ENCODE assay signal across 8 cellular contexts in the genomic region with DNA sequence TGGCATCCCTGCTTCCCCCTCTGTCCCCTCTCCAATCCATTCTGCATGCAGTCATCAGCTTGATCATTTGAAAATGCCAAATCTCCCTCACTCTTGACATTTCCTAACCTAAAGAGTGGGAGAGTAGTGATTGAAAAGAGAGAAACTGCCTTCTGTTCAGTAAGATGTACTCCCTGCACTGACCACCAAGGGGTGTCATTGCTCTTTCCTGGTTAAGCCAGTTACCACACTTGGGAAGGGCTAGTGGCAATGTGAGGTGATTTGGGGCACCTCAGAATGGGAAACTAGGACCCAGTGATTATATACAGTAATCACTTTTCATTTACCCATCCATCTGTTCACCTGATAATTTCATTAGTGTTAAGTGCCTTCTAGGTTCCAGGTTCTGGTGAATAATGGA. TPM values are rescaled to one million over a fixed set of nuclear protein-coding genes. Genes with fewer than 3 reads are reported as not detected.
A peak's percentile ranks its signal among the peaks of the same experiment; 100 is the strongest.
DNase-seq lines count a peak whose midpoint lies in the region; ATAC-seq and TF ChIP-seq lines count a peak whose summit lies in the region.

No MANE protein-coding gene starts in this region.

- TF ChIP-seq CTCF in natural killer cell (IDR thresholded peaks at IDR 0.05) (peak; percentile 38), gastroesophageal sphincter (IDR thresholded peaks at IDR 0.05) (peak in 3 of 4 experiments; percentile 62 to 63 (median 63)), lower leg skin (IDR thresholded peaks at IDR 0.05) (peak in 1 of 3 donors; percentile 21)

- H3K27me3 ChIP-seq in gastroesophageal sphincter = no peaks in the 10 kb centered on the region

- no peak for TF ChIP-seq POLR2A in gastroesophageal sphincter (IDR thresholded peaks at IDR 0.05)
- no peak for TF ChIP-seq POLR2A in lower leg skin (IDR thresholded peaks at IDR 0.05)

- no peaks in the 10 kb centered on the region for H3K4me1 ChIP-seq in gastroesophageal sphincter

- peaks cover 16% of the 10 kb centered on the region for H3K36me3 Mint-ChIP-seq in natural killer cell
- peaks cover 24% of the 10 kb centered on the region for H3K36me3 Mint-ChIP-seq in natural killer cell treated with Interleukin-12 subunit alpha and Interleukin-12 subunit beta and Interleukin-15 and Interleukin-18, amount 100 ng/mL, for 72 hours
- peaks cover 55% of the 10 kb centered on the region for H3K36me3 Mint-ChIP-seq in activated CD4-positive, alpha-beta T cell treated with anti-CD3 and anti-CD28 coated beads, Interleukin-2, amount 10 ng/mL, durations not matched to agents 7 days and 5 days (ENCODE audit: low read depth)

- POLR2A ChIA-PET in activated CD4-positive, alpha-beta T cell treated with anti-CD3 and anti-CD28 coated beads, Interleukin-2, amount 10 ng/mL, durations not matched to agents 7 days and 5 days (lab: Charles Lee) = interaction anchor here (1.5 kb wide), 1 partner anchor 11 kb away, joined by 4 read pairs; a partner anchor contains a TSS

- H3K4me3 Mint-ChIP-seq in natural killer cell = no peak overlapping the region
- H3K4me3 Mint-ChIP-seq in natural killer cell treated with Interleukin-12 subunit alpha and Interleukin-12 subunit beta and Interleukin-15 and Interleukin-18, amount 100 ng/mL, for 72 hours = no peak overlapping the region
- H3K4me3 Mint-ChIP-seq in activated CD4-positive, alpha-beta T cell treated with anti-CD3 and anti-CD28 coated beads, Interleukin-2, amount 10 ng/mL, durations not matched to agents 7 days and 5 days = no peak overlapping the region

- no peak overlapping the region for H3K27ac ChIP-seq in gastroesophageal sphincter

- CTCF ChIA-PET in activated CD4-positive, alpha-beta T cell treated with anti-CD3 and anti-CD28 coated beads, Interleukin-2, amount 10 ng/mL, durations not matched to agents 7 days and 5 days (lab: Charles Lee) = interaction anchor here (0.6 to 3.6 kb wide), 11 partner anchors 9 to 645 kb away, joined by 3 to 21 read pairs (median 3); a partner anchor contains a TSS

- no peaks in the 10 kb centered on the region for H3K27me3 Mint-ChIP-seq in natural killer cell (ENCODE audit: low read depth in 2 of 2)
- no peaks in the 10 kb centered on the region for H3K27me3 Mint-ChIP-seq in natural killer cell treated with Interleukin-12 subunit alpha and Interleukin-12 subunit beta and Interleukin-15 and Interleukin-18, amount 100 ng/mL, for 72 hours
- no peaks in the 10 kb centered on the region for H3K27me3 Mint-ChIP-seq in activated CD4-positive, alpha-beta T cell treated with anti-CD3 and anti-CD28 coated beads, Interleukin-2, amount 10 ng/mL, durations not matched to agents 7 days and 5 days

- peak overlapping the region in 1 of 2 donors; percentile 35 for H3K27ac Mint-ChIP-seq in natural killer cell
- H3K27ac Mint-ChIP-seq in natural killer cell treated with Interleukin-12 subunit alpha and Interleukin-12 subunit beta and Interleukin-15 and Interleukin-18, amount 100 ng/mL, for 72 hours = no peak overlapping the region
- no peak overlapping the region for H3K27ac Mint-ChIP-seq in activated CD4-positive, alpha-beta T cell treated with anti-CD3 and anti-CD28 coated beads, Interleukin-2, amount 10 ng/mL, durations not matched to agents 7 days and 5 days

- H3K4me3 ChIP-seq in gastroesophageal sphincter (no peak overlapping the region), lower leg skin (ENCODE audit: low read depth, poor library complexity, severe bottlenecking) (no peak overlapping the region)

- no peaks in the 10 kb centered on the region for H3K9me3 Mint-ChIP-seq in natural killer cell
- H3K9me3 Mint-ChIP-seq in natural killer cell treated with Interleukin-12 subunit alpha and Interleukin-12 subunit beta and Interleukin-15 and Interleukin-18, amount 100 ng/mL, for 72 hours = no peaks in the 10 kb centered on the region
- H3K9me3 Mint-ChIP-seq in activated CD4-positive, alpha-beta T cell treated with anti-CD3 and anti-CD28 coated beads, Interleukin-2, amount 10 ng/mL, durations not matched to agents 7 days and 5 days = no peaks in the 10 kb centered on the region

- intact Hi-C loops in natural killer cell (cut with micrococcal nuclease) (loop anchor here (2.0 to 10.0 kb wide), 2 partner anchors 137 to 295 kb away; no protein-coding TSS in a partner anchor), sciatic nerve (cut with DNase I) (no loop called here), lower leg skin (cut with DNase I; ENCODE audit: low total_unique reads) (loop anchor here (10.0 kb wide), 1 partner anchor 297 kb away; no protein-coding TSS in a partner anchor)

- H3K4me1 Mint-ChIP-seq in natural killer cell = peaks cover 11 to 12% of the 10 kb centered on the region in 2 donors
- peaks cover 10 to 12% of the 10 kb centered on the region in 2 donors for H3K4me1 Mint-ChIP-seq in natural killer cell treated with Interleukin-12 subunit alpha and Interleukin-12 subunit beta and Interleukin-15 and Interleukin-18, amount 100 ng/mL, for 72 hours (ENCODE audit: low read depth in 2 of 2)
- peaks cover 23% of the 10 kb centered on the region for H3K4me1 Mint-ChIP-seq in activated CD4-positive, alpha-beta T cell treated with anti-CD3 and anti-CD28 coated beads, Interleukin-2, amount 10 ng/mL, durations not matched to agents 7 days and 5 days

- DNase-seq in natural killer cell = no peak
- DNase-seq in natural killer cell treated with Interleukin-12 subunit alpha and Interleukin-12 subunit beta and Interleukin-15 and Interleukin-18, amount 100 ng/mL, for 72 hours (ENCODE audit: low spot score) = no peak
- DNase-seq in NCI-H128 (lab: John Stamatoyannopoulos, UW; ENCODE audit: unreplicated experiment) = peak; percentile 45
- DNase-seq in activated CD4-positive, alpha-beta T cell treated with anti-CD3 and anti-CD28 coated beads, Interleukin-2, amount 10 ng/mL, durations not matched to agents 7 days and 5 days = peak; percentile 40
- no peak for DNase-seq in sciatic nerve (ENCODE audit: low spot score)
- DNase-seq in lower leg skin (ENCODE audit: low spot score in 2 of 2) = no peak
- DNase-seq in mesenteric fat pad (ENCODE audit: low spot score) = no peak

- H3K9me3 ChIP-seq in gastroesophageal sphincter = no peaks in the 10 kb centered on the region

- no peak for TF ChIP-seq EP300 in gastroesophageal sphincter (IDR thresholded peaks at IDR 0.05)

- peaks cover 2 to 97% of the 10 kb centered on the region in 2 donors for H3K36me3 ChIP-seq in gastroesophageal sphincter

- ATAC-seq in natural killer cell (peak in 2 of 3 donors; percentile 61 to 69), gastroesophageal sphincter (peak; percentile 73), sciatic nerve (peak; percentile 82)
- ATAC-seq in natural killer cell treated with Interleukin-12 subunit alpha and Interleukin-12 subunit beta and Interleukin-15 and Interleukin-18, amount 100 ng/mL, for 72 hours = no peak

RNA-seq across cellular contexts. Expression of a gene that starts 6.9 kb away (rescaled TPM):
- 1 to 10 TPM in 1 of 3 donors, under 1 TPM in 2; 0.18 to 1.4 (median 0.33) TPM for total RNA-seq in natural killer cell
- 1 to 10 TPM in 1 of 2 donors, under 1 TPM in 1; 0.55 to 1.9 TPM for total RNA-seq in natural killer cell treated with Interleukin-12 subunit alpha and Interleukin-12 subunit beta and Interleukin-15 and Interleukin-18, amount 100 ng/mL, for 72 hours
- total RNA-seq in activated CD4-positive, alpha-beta T cell treated with anti-CD3 and anti-CD28 coated beads, Interleukin-2, amount 10 ng/mL, durations not matched to agents 7 days and 5 days = under 1 TPM; 0.21 to 0.25 TPM
- total RNA-seq in gastroesophageal sphincter = under 1 TPM in 1 of 4 donors, not detected in 3; 0.12 TPM
- total RNA-seq in sciatic nerve = 0.31 TPM
- total RNA-seq in lower leg skin = under 1 TPM in 3 of 4 donors, not detected in 1; 0.08 to 0.22 (median 0.13) TPM
- not detected for total RNA-seq in mesenteric fat pad

RNA-seq across cellular contexts. Expression of a gene that starts 10.8 kb away (rescaled TPM):
- total RNA-seq in natural killer cell (10 to 100 TPM; 10.1 to 17.1 (median 12.7) TPM), gastroesophageal sphincter (1 to 10 TPM; 4.0 to 8.8 (median 8.0) TPM), sciatic nerve (10.8 TPM), lower leg skin (1 to 10 TPM; 2.5 to 6.7 (median 3.6) TPM), mesenteric fat pad (4.3 TPM)
- total RNA-seq in natural killer cell treated with Interleukin-12 subunit alpha and Interleukin-12 subunit beta and Interleukin-15 and Interleukin-18, amount 100 ng/mL, for 72 hours = 1 to 10 TPM; 8.7 to 9.5 TPM
- 1 to 10 TPM; 7.0 to 9.4 TPM for total RNA-seq in activated CD4-positive, alpha-beta T cell treated with anti-CD3 and anti-CD28 coated beads, Interleukin-2, amount 10 ng/mL, durations not matched to agents 7 days and 5 days

RNA-seq across cellular contexts. Expression of a gene that starts 11.0 kb away (rescaled TPM):
- total RNA-seq in natural killer cell = 10 to 100 TPM; 29.6 to 40.4 (median 37.9) TPM
- total RNA-seq in natural killer cell treated with Interleukin-12 subunit alpha and Interleukin-12 subunit beta and Interleukin-15 and Interleukin-18, amount 100 ng/mL, for 72 hours = 10 to 100 TPM; 35.7 to 52.3 TPM
- 10 to 100 TPM; 39.7 to 41.5 TPM for total RNA-seq in activated CD4-positive, alpha-beta T cell treated with anti-CD3 and anti-CD28 coated beads, Interleukin-2, amount 10 ng/mL, durations not matched to agents 7 days and 5 days
- 10 to 100 TPM; 21.7 to 27.4 (median 23.0) TPM for total RNA-seq in gastroesophageal sphincter
- 45.6 TPM for total RNA-seq in sciatic nerve
- 10 to 100 TPM in 3 of 4 donors, 1 to 10 TPM in 1; 9.4 to 26.8 (median 13.5) TPM for total RNA-seq in lower leg skin
- 29.5 TPM for total RNA-seq in mesenteric fat pad

RNA-seq across cellular contexts. Expression of a gene that starts 37.8 kb away (rescaled TPM):
- total RNA-seq in natural killer cell = not detected
- not detected for total RNA-seq in natural killer cell treated with Interleukin-12 subunit alpha and Interleukin-12 subunit beta and Interleukin-15 and Interleukin-18, amount 100 ng/mL, for 72 hours
- total RNA-seq in activated CD4-positive, alpha-beta T cell treated with anti-CD3 and anti-CD28 coated beads, Interleukin-2, amount 10 ng/mL, durations not matched to agents 7 days and 5 days = not detected
- 1 to 10 TPM in 1 of 4 donors, not detected in 3; 1.5 TPM for total RNA-seq in gastroesophageal sphincter
- total RNA-seq in sciatic nerve = 243 TPM
- total RNA-seq in lower leg skin = 1 to 10 TPM in 1 of 4 donors, under 1 TPM in 3; 0.12 to 1.2 (median 0.18) TPM
- not detected for total RNA-seq in mesenteric fat pad

RNA-seq across cellular contexts. Expression of a gene that starts 39.1 kb away (rescaled TPM):
- total RNA-seq in natural killer cell (1 to 10 TPM; 7.0 to 7.5 (median 7.5) TPM), gastroesophageal sphincter (10 to 100 TPM in 2 of 4 donors, 1 to 10 TPM in 2; 9.4 to 14.6 (median 10.5) TPM), sciatic nerve (11.2 TPM), lower leg skin (10 to 100 TPM in 1 of 4 donors, 1 to 10 TPM in 3; 8.0 to 11.5 (median 9.3) TPM), mesenteric fat pad (7.3 TPM)
- total RNA-seq in natural killer cell treated with Interleukin-12 subunit alpha and Interleukin-12 subunit beta and Interleukin-15 and Interleukin-18, amount 100 ng/mL, for 72 hours = 1 to 10 TPM; 2.5 to 4.0 TPM
- total RNA-seq in activated CD4-positive, alpha-beta T cell treated with anti-CD3 and anti-CD28 coated beads, Interleukin-2, amount 10 ng/mL, durations not matched to agents 7 days and 5 days = 1 to 10 TPM; 7.7 to 7.8 TPM

Comparison
In these comparisons a context has a peak if more than half of its experiments do, and no peak if none do; other contexts are left out.
1. ATAC-seq: peak in natural killer cell (2 of 3), gastroesophageal sphincter (single experiment) and sciatic nerve (single experiment); none in natural killer cell treated with Interleukin-12 subunit alpha and Interleukin-12 subunit beta and Interleukin-15 and Interleukin-18, amount 100 ng/mL, for 72 hours (0 of 2).
2. DNase-seq: peak in NCI-H128 (single experiment) and activated CD4-positive, alpha-beta T cell treated with anti-CD3 and anti-CD28 coated beads, Interleukin-2, amount 10 ng/mL, durations not matched to agents 7 days and 5 days (single experiment); none in natural killer cell (single experiment), natural killer cell treated with Interleukin-12 subunit alpha and Interleukin-12 subunit beta and Interleukin-15 and Interleukin-18, amount 100 ng/mL, for 72 hours (single experiment), sciatic nerve (single experiment), lower leg skin (0 of 2) and mesenteric fat pad (single experiment).